Comparison of ENCODE assay signal across 1 cellular context in genomic region chr2:77164021-77164420, GRCh38.
TF ChIP-seq lines count a peak whose summit lies in the region.
"Not testable (repeated sequence)": the region's sequence is repeated elsewhere in the genome, so short reads cannot be mapped to it uniquely, and the experiment has no call there.

No MANE protein-coding gene starts in this region.

TF ChIP-seq in HepG2, 621 proteins besides CTCF, POLR2A, EP300 and RAD21 (continued from another document):
- TF ChIP-seq ARID5B (CRISPR knock-in tag; IDR thresholded peaks at IDR 0.05) (peak; percentile 89), FOXA3 (CRISPR knock-in tag; IDR thresholded peaks at IDR 0.05) (peak; percentile 81), HDAC1 (CRISPR knock-in tag; IDR thresholded peaks at IDR 0.05) (0 out of 2 replicates have a peak, but pooled peaks have one; percentile 22), HHEX (CRISPR knock-in tag; IDR thresholded peaks at IDR 0.05) (peak; percentile 66), RARA (CRISPR knock-in tag; IDR thresholded peaks at IDR 0.05) (peak; percentile 29; the same call in 1 of the 2 replicates), TCF7 (IDR thresholded peaks at IDR 0.05; ENCODE audit: low read depth) (peak; percentile 69; the same call in 1 of the 2 replicates), SOX6 (CRISPR knock-in tag; IDR thresholded peaks at IDR 0.05) (peak; percentile 91), AHDC1 (CRISPR knock-in tag; IDR thresholded peaks at IDR 0.05; ENCODE audit: borderline replicate concordance) (peak; percentile 77; the same call in 1 of the 2 replicates), BCL6 (CRISPR knock-in tag; IDR thresholded peaks at IDR 0.05) (peak; percentile 34; the same call in 1 of the 2 replicates)
- not testable (repeated sequence) for TF ChIP-seq SOX6 (IDR thresholded peaks at IDR 0.05)
